ENCODE assay signal across 29 cellular contexts in genomic region chr2:25722224-25722623, GRCh38.
"Had no signal": no experiment of that assay in that cellular context is flagged by ENCODE, and none has a peak within 500 bp of the region (broad histone marks: within the 10 kb centered on the region; RNA-seq: fewer than 3 reads in every experiment).

No MANE protein-coding gene starts in this region.

- DNase-seq: activated B cell treated with CpG ODN at 0.5 μM for 24 hours; activated CD4-positive, alpha-beta memory T cell treated with anti-CD3 and anti-CD28 coated beads for 36 hours; activated CD4-positive, alpha-beta T cell treated with anti-CD3 and anti-CD28 coated beads for 48 hours; activated CD8-positive, alpha-beta memory T cell treated with anti-CD3 and anti-CD28 coated beads, Interleukin-2, amount 50 U/mL, for 48 hours; activated effector memory CD4-positive, alpha-beta T cell treated with anti-CD3 and anti-CD28 coated beads, Interleukin-2, amount 50 U/mL, for 16 hours; activated naive CD4-positive, alpha-beta T cell treated with anti-CD3 and anti-CD28 coated beads for 36 hours; activated naive CD8-positive, alpha-beta T cell treated with anti-CD3 and anti-CD28 coated beads for 36 hours; activated naive CD8-positive, alpha-beta T cell treated with anti-CD3 and anti-CD28 coated beads, Interleukin-2, amount 50 U/mL, for 24 hours; activated T-cell treated with anti-CD3 and anti-CD28 coated beads for 4 hours; activated T-cell treated with anti-CD3 and anti-CD28 coated beads, Interleukin-2, amount 50 U/mL, for 24 hours; adrenal gland; amygdala; aorta; body of pancreas; caudate nucleus; cerebellar nuclear complex; colonic mucosa; effector CD8-positive, alpha-beta T cell; esophagus squamous epithelium; foreskin melanocyte; glutamatergic neuron; heart left ventricle; T-helper 1 cell; T-helper 17 cell; T1000; WERI-Rb-1 had no signal

- ATAC-seq: activated naive CD8-positive, alpha-beta T cell treated with anti-CD3 and anti-CD28 coated beads, Interleukin-2, amount 50 U/mL, for 24 hours; body of pancreas; heart left ventricle; T-helper 17 cell had no signal

- H3K4me1 Mint-ChIP-seq: activated B cell treated with CpG ODN at 0.5 μM for 24 hours; activated naive CD8-positive, alpha-beta T cell treated with anti-CD3 and anti-CD28 coated beads, Interleukin-2, amount 50 U/mL, for 24 hours had no signal

- H3K27ac Mint-ChIP-seq: activated B cell treated with CpG ODN at 0.5 μM for 24 hours; activated CD4-positive, alpha-beta memory T cell treated with anti-CD3 and anti-CD28 coated beads for 36 hours; activated naive CD4-positive, alpha-beta T cell treated with anti-CD3 and anti-CD28 coated beads for 36 hours; activated naive CD4-positive, alpha-beta T cell treated with anti-CD3 and anti-CD28 coated beads, Interleukin-2, amount 50 U/mL, for 24 hours; activated naive CD8-positive, alpha-beta T cell treated with anti-CD3 and anti-CD28 coated beads for 36 hours; activated naive CD8-positive, alpha-beta T cell treated with anti-CD3 and anti-CD28 coated beads, Interleukin-2, amount 50 U/mL, for 24 hours; activated T-cell treated with anti-CD3 and anti-CD28 coated beads, Interleukin-2, amount 50 U/mL, for 24 hours; activated T-helper 2 cell treated with anti-CD3 and anti-CD28 coated beads, Interferon-gamma antibody, Interleukin-2, Interleukin-4, amounts not matched to agents 10 μg/mL and 5 μg/mL and 100 μg/mL, durations not matched to agents 14 hours and 24 hours and 36 hours; T-helper 17 cell; T-helper 2 cell treated with Interferon-gamma antibody and Interleukin-4, amounts not matched to agents 5 μg/mL and 100 μg/mL, for 36 hours had no signal

- H3K4me3 Mint-ChIP-seq: activated B cell treated with CpG ODN at 0.5 μM for 24 hours; activated CD4-positive, alpha-beta memory T cell treated with anti-CD3 and anti-CD28 coated beads for 36 hours; activated naive CD4-positive, alpha-beta T cell treated with anti-CD3 and anti-CD28 coated beads for 36 hours; activated naive CD8-positive, alpha-beta T cell treated with anti-CD3 and anti-CD28 coated beads for 36 hours; activated naive CD8-positive, alpha-beta T cell treated with anti-CD3 and anti-CD28 coated beads, Interleukin-2, amount 50 U/mL, for 24 hours; activated T-cell treated with anti-CD3 and anti-CD28 coated beads, Interleukin-2, amount 50 U/mL, for 24 hours; T-helper 17 cell; T-helper 2 cell treated with Interferon-gamma antibody and Interleukin-4, amounts not matched to agents 5 μg/mL and 100 μg/mL, for 36 hours had no signal

- H3K36me3 Mint-ChIP-seq: activated CD4-positive, alpha-beta memory T cell treated with anti-CD3 and anti-CD28 coated beads for 36 hours; activated naive CD4-positive, alpha-beta T cell treated with anti-CD3 and anti-CD28 coated beads, Interleukin-2, amount 50 U/mL, for 24 hours; activated naive CD8-positive, alpha-beta T cell treated with anti-CD3 and anti-CD28 coated beads for 36 hours had no signal

- H3K9me3 Mint-ChIP-seq: activated B cell treated with CpG ODN at 0.5 μM for 24 hours; activated CD4-positive, alpha-beta memory T cell treated with anti-CD3 and anti-CD28 coated beads for 36 hours; activated naive CD4-positive, alpha-beta T cell treated with anti-CD3 and anti-CD28 coated beads for 36 hours; activated naive CD4-positive, alpha-beta T cell treated with anti-CD3 and anti-CD28 coated beads, Interleukin-2, amount 50 U/mL, for 24 hours; activated naive CD8-positive, alpha-beta T cell treated with anti-CD3 and anti-CD28 coated beads for 36 hours; activated naive CD8-positive, alpha-beta T cell treated with anti-CD3 and anti-CD28 coated beads, Interleukin-2, amount 50 U/mL, for 24 hours; activated T-cell treated with anti-CD3 and anti-CD28 coated beads, Interleukin-2, amount 50 U/mL, for 24 hours; activated T-helper 2 cell treated with anti-CD3 and anti-CD28 coated beads, Interferon-gamma antibody, Interleukin-2, Interleukin-4, amounts not matched to agents 10 μg/mL and 5 μg/mL and 100 μg/mL, durations not matched to agents 14 hours and 24 hours and 36 hours; T-helper 2 cell treated with Interferon-gamma antibody and Interleukin-4, amounts not matched to agents 5 μg/mL and 100 μg/mL, for 36 hours had no signal

- H3K27me3 Mint-ChIP-seq: activated naive CD4-positive, alpha-beta T cell treated with anti-CD3 and anti-CD28 coated beads, Interleukin-2, amount 50 U/mL, for 24 hours had no signal
